Comparison of ENCODE assay signal across 16 cellular contexts in genomic region chr18:9181275-9181674, GRCh38. TPM values are rescaled to one million over a fixed set of nuclear protein-coding genes. Genes with fewer than 3 reads are reported as not detected.
DNase-seq lines count a peak whose midpoint lies in the region; ATAC-seq, FAIRE-seq and TF ChIP-seq lines count a peak whose summit lies in the region.
"Had no signal": no experiment of that assay in that cellular context is flagged by ENCODE, and none has a peak within 500 bp of the region (broad histone marks: within the 10 kb centered on the region; RNA-seq: fewer than 3 reads in every experiment).

No MANE protein-coding gene starts in this region.

- no peak overlapping the region for H3K4me3 Mint-ChIP-seq in natural killer cell
- H3K4me3 Mint-ChIP-seq in natural killer cell treated with Interleukin-12 subunit alpha and Interleukin-12 subunit beta and Interleukin-15 and Interleukin-18, amount 100 ng/mL, for 72 hours = no peak overlapping the region
- peak overlapping the region in 1 of 8 donors; percentile 39 for H3K4me3 Mint-ChIP-seq in CD4-positive, alpha-beta memory T cell
- H3K4me3 Mint-ChIP-seq: CD4-positive, alpha-beta T cell had no signal

- H3K4me3 ChIP-seq in foreskin fibroblast (ENCODE audit: low read depth in 1 of 2, low read length in 2 of 2) = peak overlapping the region; percentile 11 to 43
- H3K4me3 ChIP-seq in SK-N-SH (ENCODE audit: low read depth in 2 of 2, low read length in 1 of 2) = no peak overlapping the region
- H3K4me3 ChIP-seq in CD4-positive, alpha-beta memory T cell (ENCODE audit: low read length in 2 of 2) = no peak overlapping the region

- H4K20me1 ChIP-seq in SK-N-SH (ENCODE audit: insufficient read depth) = peaks cover 23% of the 10 kb centered on the region; the same call in 1 of the 2 replicates

- no peak for TF ChIP-seq CTCF in natural killer cell (IDR thresholded peaks at IDR 0.05)
- no peak for TF ChIP-seq CTCF in foreskin fibroblast (IDR thresholded peaks at IDR 0.05; ENCODE audit: low read depth, low read length)
- TF ChIP-seq CTCF in SK-N-SH (IDR thresholded peaks at IDR 0.05) = no peak

- POLR2A ChIA-PET in SK-N-SH (lab: Yijun Ruan, JAX) = no interaction called here
- POLR2A ChIA-PET in CD4-positive, alpha-beta memory T cell (lab: Charles Lee; ENCODE audit: partially characterized antibody) = interaction anchor here (1.8 kb wide), 1 partner anchor 44 kb away, joined by 7 read pairs; the partner anchor contains the start of gene ANKRD12

- H3K4me1 Mint-ChIP-seq in natural killer cell = peaks cover 42 to 69% of the 10 kb centered on the region in 2 donors
- H3K4me1 Mint-ChIP-seq in natural killer cell treated with Interleukin-12 subunit alpha and Interleukin-12 subunit beta and Interleukin-15 and Interleukin-18, amount 100 ng/mL, for 72 hours (ENCODE audit: low read depth in 2 of 2) = peaks cover 46 to 63% of the 10 kb centered on the region in 2 donors
- H3K4me1 Mint-ChIP-seq in CD4-positive, alpha-beta memory T cell = peaks cover 56 to 96% (median 73%) of the 10 kb centered on the region in 4 donors

- peaks cover 8% of the 10 kb centered on the region for H3F3A ChIP-seq in SK-N-SH (replicated peaks; ENCODE audit: insufficient read depth)

- intact Hi-C loops in natural killer cell (cut with micrococcal nuclease) = no loop called here
- intact Hi-C loops in CD4-positive, alpha-beta memory T cell (cut with micrococcal nuclease) = no loop called here

- peak overlapping the region; percentile 52 to 62 for H3K27ac Mint-ChIP-seq in natural killer cell
- H3K27ac Mint-ChIP-seq in natural killer cell treated with Interleukin-12 subunit alpha and Interleukin-12 subunit beta and Interleukin-15 and Interleukin-18, amount 100 ng/mL, for 72 hours = peak overlapping the region in 1 of 2 donors; percentile 33
- H3K27ac Mint-ChIP-seq in CD4-positive, alpha-beta memory T cell = peak overlapping the region in 3 of 7 donors; percentile 53 to 63 (median 55)
- H3K27ac Mint-ChIP-seq: CD4-positive, alpha-beta T cell had no signal

- WGBS in SK-N-SH (ENCODE audit: low lambda C conversion rate) = 95% methylated on average over 3 of the region's 3 CpGs

- H3K4me2 ChIP-seq in SK-N-SH = no peak overlapping the region

- H3K4me1 ChIP-seq in SK-N-SH (ENCODE audit: control insufficient read depth in 1 of 2, insufficient read depth in 2 of 2, low read depth in 1 of 2, low read length in 1 of 2) = no peaks in the 10 kb centered on the region
- H3K4me1 ChIP-seq in CD4-positive, alpha-beta memory T cell (ENCODE audit: insufficient read depth, low read length) = peaks cover 88% of the 10 kb centered on the region

- TF ChIP-seq EP300 in SK-N-SH (IDR thresholded peaks at IDR 0.05; ENCODE audit: borderline replicate concordance in 1 of 2, low read depth in 1 of 2, low read length in 1 of 2) = no peak

- H3K27ac ChIP-seq in SK-N-SH (ENCODE audit: low read depth in 2 of 2, low read length in 1 of 2) = no peak overlapping the region
- no peak overlapping the region for H3K27ac ChIP-seq in CD4-positive, alpha-beta memory T cell (ENCODE audit: low read depth, low read length)

- no peak for TF ChIP-seq RAD21 in SK-N-SH (IDR thresholded peaks at IDR 0.05; ENCODE audit: low read length)

- peaks cover 65% of the 10 kb centered on the region for H3K79me2 ChIP-seq in SK-N-SH (ENCODE audit: insufficient read depth)

- no peak for ATAC-seq in natural killer cell
- ATAC-seq in natural killer cell treated with Interleukin-12 subunit alpha and Interleukin-12 subunit beta and Interleukin-15 and Interleukin-18, amount 100 ng/mL, for 72 hours = no peak
- ATAC-seq in HG03097 (IDR thresholded peaks at IDR 0.05; ENCODE audit: low FRiP score, unreplicated experiment) = no peak

- H3K27me3 Mint-ChIP-seq in natural killer cell (ENCODE audit: low read depth in 2 of 2) = no peaks in the 10 kb centered on the region
- H3K27me3 Mint-ChIP-seq in natural killer cell treated with Interleukin-12 subunit alpha and Interleukin-12 subunit beta and Interleukin-15 and Interleukin-18, amount 100 ng/mL, for 72 hours = no peaks in the 10 kb centered on the region
- H3K27me3 Mint-ChIP-seq in CD4-positive, alpha-beta memory T cell = no peaks in the 10 kb centered on the region
- H3K27me3 Mint-ChIP-seq: CD4-positive, alpha-beta T cell had no signal

- CTCF ChIA-PET in SK-N-SH (lab: Yijun Ruan, JAX) = interaction anchor here (1.2 kb wide), 1 partner anchor 10 kb away, joined by 4 read pairs; no protein-coding TSS in a partner anchor
- CTCF ChIA-PET in CD4-positive, alpha-beta memory T cell (lab: Charles Lee; ENCODE audit: partially characterized antibody) = interaction anchor here (0.9 to 2.1 kb wide), 6 partner anchors 10 to 29 kb away, joined by 3 to 6 read pairs (median 3); no protein-coding TSS in a partner anchor

- DNase-seq in natural killer cell (no peak), OCI-M1 (lab: John Stamatoyannopoulos, UW) (peak; percentile 42), foreskin fibroblast (no peak), SK-N-SH (no peak), HTR-8/SVneo (ENCODE audit: insufficient read length, low spot score) (no peak)
- DNase-seq in natural killer cell treated with Interleukin-12 subunit alpha and Interleukin-12 subunit beta and Interleukin-15 and Interleukin-18, amount 100 ng/mL, for 72 hours (ENCODE audit: low spot score) = no peak
- DNase-seq in CD4-positive, alpha-beta memory T cell = no peak
- DNase-seq: CD4-positive, alpha-beta T cell; DMS79; GDM1; GOT3; NCI-H1417 treated with DMSO at 0.1 percent for 48 hours; NCI-H2029 treated with DMSO at 0.1 percent for 48 hours; NCI-H510A treated with DMSO at 0.1 percent for 48 hours; SHP77 treated with DMSO at 0.1 percent for 48 hours had no signal

- H3K9me3 Mint-ChIP-seq in natural killer cell = no peaks in the 10 kb centered on the region
- no peaks in the 10 kb centered on the region for H3K9me3 Mint-ChIP-seq in natural killer cell treated with Interleukin-12 subunit alpha and Interleukin-12 subunit beta and Interleukin-15 and Interleukin-18, amount 100 ng/mL, for 72 hours
- no peaks in the 10 kb centered on the region for H3K9me3 Mint-ChIP-seq in CD4-positive, alpha-beta memory T cell
- H3K9me3 Mint-ChIP-seq: CD4-positive, alpha-beta T cell had no signal

- H3K9me3 ChIP-seq in SK-N-SH = no peaks in the 10 kb centered on the region
- H3K9me3 ChIP-seq in CD4-positive, alpha-beta memory T cell (ENCODE audit: control insufficient read depth in 1 of 2, low read length in 2 of 2) = no peaks in the 10 kb centered on the region

- H3K9me2 ChIP-seq in SK-N-SH = no peaks in the 10 kb centered on the region

- no peaks in the 10 kb centered on the region for H3K27me3 ChIP-seq in SK-N-SH (ENCODE audit: insufficient read depth)
- H3K27me3 ChIP-seq in CD4-positive, alpha-beta memory T cell (ENCODE audit: insufficient read depth, low read length) = no peaks in the 10 kb centered on the region

- no peaks in the 10 kb centered on the region for H3K36me3 Mint-ChIP-seq in natural killer cell
- peaks cover 28% of the 10 kb centered on the region for H3K36me3 Mint-ChIP-seq in natural killer cell treated with Interleukin-12 subunit alpha and Interleukin-12 subunit beta and Interleukin-15 and Interleukin-18, amount 100 ng/mL, for 72 hours
- peaks cover 32 to 49% of the 10 kb centered on the region in 2 donors for H3K36me3 Mint-ChIP-seq in CD4-positive, alpha-beta memory T cell

- no peak overlapping the region for H2AFZ ChIP-seq in SK-N-SH (ENCODE audit: low read depth)

- no peak overlapping the region for H3K9ac ChIP-seq in SK-N-SH

- no peak for FAIRE-seq in HTR-8/SVneo (lab: Jason Lieb, UNC)

- peaks cover 11 to 20% of the 10 kb centered on the region in 2 experiments for H3K36me3 ChIP-seq in SK-N-SH (replicated peaks in 1 of 2; ENCODE audit: control insufficient read depth in 1 of 2, insufficient read depth in 2 of 2, low read length in 1 of 2)
- H3K36me3 ChIP-seq in CD4-positive, alpha-beta memory T cell (ENCODE audit: insufficient read depth, low read length) = no peaks in the 10 kb centered on the region

TF ChIP-seq in SK-N-SH, 30 proteins besides CTCF, POLR2A, EP300 and RAD21 (continues in another document):
- TF ChIP-seq RXRA (IDR thresholded peaks at IDR 0.05; ENCODE audit: borderline replicate concordance, low read depth) (no peak), FOXJ3 (CRISPR knock-in tag; IDR thresholded peaks at IDR 0.05) (no peak), PBX3 (IDR thresholded peaks at IDR 0.05) (no peak), EZH2phosphoT487 (IDR thresholded peaks at IDR 0.05; ENCODE audit: borderline replicate concordance, low read depth) (no peak), CHD2 (IDR thresholded peaks at IDR 0.05; ENCODE audit: low read length, partially characterized antibody) (no peak), YY1 (IDR thresholded peaks at IDR 0.05; ENCODE audit: low read depth) (no peak), ELF1 (IDR thresholded peaks at IDR 0.05) (no peak), SIN3A (IDR thresholded peaks at IDR 0.05; ENCODE audit: borderline replicate concordance, low read depth, low read length) (no peak), NFIC (IDR thresholded peaks at IDR 0.05; ENCODE audit: borderline replicate concordance) (no peak), IRF3 (IDR thresholded peaks at IDR 0.05; ENCODE audit: low read depth, low read length) (no peak)

RNA-seq across cellular contexts. Expression of gene ANKRD12, which starts 44.7 kb away (rescaled TPM):
- 100 to 1,000 TPM; 136 to 148 (median 141) TPM for total RNA-seq in natural killer cell
- 100 to 1,000 TPM; 133 to 174 TPM for total RNA-seq in natural killer cell treated with Interleukin-12 subunit alpha and Interleukin-12 subunit beta and Interleukin-15 and Interleukin-18, amount 100 ng/mL, for 72 hours
- 1.1 and 1.3 TPM in 2 replicates for polyA plus RNA-seq in SK-N-SH (2012; rRNA removed)
- 1.4 and 1.6 TPM in 2 replicates for polyA plus RNA-seq in SK-N-SH (2012; cell fraction: cytosol; rRNA removed)
- 2.6 and 2.7 TPM in 2 replicates for polyA plus RNA-seq in SK-N-SH (2012; cell fraction: nucleus; rRNA removed)
- total RNA-seq in CD4-positive, alpha-beta memory T cell = 100 to 1,000 TPM; 262 to 280 TPM
- polyA plus RNA-seq in CD4-positive, alpha-beta memory T cell = 100 to 1,000 TPM in 1 of 2 donors, 10 to 100 TPM in 1; 10.7 to 141 TPM

Comparison
In these comparisons a context has a peak if more than half of its experiments do, and no peak if none do; other contexts are left out.
1. H3K4me3 ChIP-seq: peak in foreskin fibroblast (2 of 2); none in SK-N-SH (0 of 2) and CD4-positive, alpha-beta memory T cell (0 of 2).